ENCODE assay signal across 16 cellular contexts in the genomic region with DNA sequence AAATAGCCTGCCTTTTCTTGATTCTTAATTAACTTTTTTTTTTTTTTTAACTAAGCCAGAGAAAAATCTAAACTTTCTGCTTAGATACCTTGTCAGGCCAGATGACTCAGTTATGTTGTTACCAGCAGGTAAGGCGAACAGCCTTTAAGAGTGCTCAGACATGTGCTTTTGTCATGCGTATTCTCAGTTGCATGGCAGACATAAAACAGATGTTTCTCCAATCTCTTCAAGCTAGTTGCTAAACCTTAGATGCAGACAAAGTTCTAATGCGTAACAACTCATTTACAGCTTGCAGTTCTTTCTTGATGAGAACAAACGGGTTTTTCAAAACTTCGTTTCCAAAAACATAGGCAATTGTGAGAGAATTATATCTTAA. TPM values are rescaled to one million over a fixed set of nuclear protein-coding genes. Genes with fewer than 3 reads are reported as not detected.
A peak's percentile ranks its signal among the peaks of the same experiment; 100 is the strongest.
DNase-seq lines count a peak whose midpoint lies in the region; ATAC-seq and TF ChIP-seq lines count a peak whose summit lies in the region.
"Had no signal": no experiment of that assay in that cellular context is flagged by ENCODE, and none has a peak within 500 bp of the region (broad histone marks: within the 10 kb centered on the region; RNA-seq: fewer than 3 reads in every experiment).

No MANE protein-coding gene starts in this region.

- ATAC-seq in Right ventricle myocardium inferior = peak; percentile 49

- no peak for TF ChIP-seq POLR2A in testis (IDR thresholded peaks at IDR 0.05)

- H3K4me1 ChIP-seq in cardiac muscle cell (ENCODE audit: low read depth) = peaks cover 23% of the 10 kb centered on the region
- H3K4me1 ChIP-seq in testis = no peaks in the 10 kb centered on the region
- H3K4me1 ChIP-seq: BLaER1 treated with 17β-estradiol and CSF1 and Interleukin-3, amounts not matched to agents 10 nM and 100 nM had no signal

- H3K27me3 ChIP-seq in cardiac muscle cell (no peaks in the 10 kb centered on the region), testis (no peaks in the 10 kb centered on the region)

- no peak for DNase-seq in Right ventricle myocardium inferior (ENCODE audit: missing footprints)
- DNase-seq in cardiac septum (ENCODE audit: low spot score) = no peak
- peak; percentile 41 to 58 for DNase-seq in cardiac muscle cell (ENCODE audit: low read depth in 1 of 2, low spot score in 1 of 2)
- peak; percentile 21 for DNase-seq in left kidney (ENCODE audit: low read depth, low spot score)
- DNase-seq in testis = no peak
- no peak for DNase-seq in occipital lobe (lab: John Stamatoyannopoulos, UW)
- DNase-seq in retina = no peak
- DNase-seq in AG08396 (ENCODE audit: low spot score) = no peak
- DNase-seq: GOT3, HFFc6, MM.1S, NCI-H1105, NCI-H187 had no signal

- H3K27ac ChIP-seq in cardiac muscle cell (peak overlapping the region; percentile 61), testis (peak overlapping the region in 1 of 2 donors; percentile 12)
- H3K27ac ChIP-seq: 22Rv1; BLaER1 treated with 17β-estradiol and CSF1 and Interleukin-3, amounts not matched to agents 10 nM and 100 nM had no signal

- H3K36me3 ChIP-seq in cardiac muscle cell = no peaks in the 10 kb centered on the region
- no peaks in the 10 kb centered on the region for H3K36me3 ChIP-seq in testis (ENCODE audit: low read depth, missing control alignments)
- H3K36me3 ChIP-seq: BLaER1 treated with 17β-estradiol and CSF1 and Interleukin-3, amounts not matched to agents 10 nM and 100 nM had no signal

- TF ChIP-seq CTCF in cardiac muscle cell (IDR thresholded peaks at IDR 0.05; ENCODE audit: low read depth, low read length) = no peak
- no peak for TF ChIP-seq CTCF in testis (IDR thresholded peaks at IDR 0.05)

- H3K9me3 ChIP-seq in cardiac muscle cell (ENCODE audit: low read depth) (no peaks in the 10 kb centered on the region), testis (no peaks in the 10 kb centered on the region)
- H3K9me3 ChIP-seq: BLaER1 treated with 17β-estradiol and CSF1 and Interleukin-3, amounts not matched to agents 10 nM and 100 nM had no signal

- intact Hi-C loops in Right ventricle myocardium inferior (cut with DNase I) = loop anchor here (2.0 to 10.0 kb wide), 3 partner anchors 157 to 1015 kb away; no protein-coding TSS in a partner anchor
- intact Hi-C loops in cardiac septum (cut with DNase I) = loop anchor here (10.0 kb wide), 2 partner anchors 607 to 677 kb away; no protein-coding TSS in a partner anchor
- intact Hi-C loops in testis (cut with DNase I; ENCODE audit: low total_unique reads) = no loop called here

- WGBS in testis, 2 donors = 41 to 45% methylated on average over 5 of the region's 5 CpGs

- H3K4me3 ChIP-seq in cardiac muscle cell = no peak overlapping the region
- H3K4me3 ChIP-seq in testis = peak overlapping the region; percentile 9 to 25
- H3K4me3 ChIP-seq: BLaER1 treated with 17β-estradiol and CSF1 and Interleukin-3, amounts not matched to agents 10 nM and 100 nM had no signal

RNA-seq across cellular contexts. Expression of a gene that starts 49.7 kb away (rescaled TPM):
- total RNA-seq in Right ventricle myocardium inferior = not detected
- total RNA-seq in cardiac septum = not detected
- not detected in 2 replicates for total RNA-seq in cardiac muscle cell
- not detected in 2 replicates for polyA plus RNA-seq in cardiac muscle cell
- total RNA-seq in testis = under 1 TPM; 0.19 to 0.31 TPM
- not detected for polyA plus RNA-seq in testis (ENCODE audit: insufficient read depth, low read depth, low replicate concordance)
- total RNA-seq in occipital lobe = not detected
- total RNA-seq: HFFc6, NCI-H460 had no signal

Comparison
In these comparisons a context has a peak if more than half of its experiments do, and no peak if none do; other contexts are left out.
1. DNase-seq: peak in cardiac muscle cell (2 of 2) and left kidney (single experiment); none in Right ventricle myocardium inferior (single experiment), cardiac septum (single experiment), testis (single experiment), occipital lobe (single experiment), retina (single experiment) and AG08396 (single experiment).